1 cellular context compared by ENCODE assay signal in the genomic region with DNA sequence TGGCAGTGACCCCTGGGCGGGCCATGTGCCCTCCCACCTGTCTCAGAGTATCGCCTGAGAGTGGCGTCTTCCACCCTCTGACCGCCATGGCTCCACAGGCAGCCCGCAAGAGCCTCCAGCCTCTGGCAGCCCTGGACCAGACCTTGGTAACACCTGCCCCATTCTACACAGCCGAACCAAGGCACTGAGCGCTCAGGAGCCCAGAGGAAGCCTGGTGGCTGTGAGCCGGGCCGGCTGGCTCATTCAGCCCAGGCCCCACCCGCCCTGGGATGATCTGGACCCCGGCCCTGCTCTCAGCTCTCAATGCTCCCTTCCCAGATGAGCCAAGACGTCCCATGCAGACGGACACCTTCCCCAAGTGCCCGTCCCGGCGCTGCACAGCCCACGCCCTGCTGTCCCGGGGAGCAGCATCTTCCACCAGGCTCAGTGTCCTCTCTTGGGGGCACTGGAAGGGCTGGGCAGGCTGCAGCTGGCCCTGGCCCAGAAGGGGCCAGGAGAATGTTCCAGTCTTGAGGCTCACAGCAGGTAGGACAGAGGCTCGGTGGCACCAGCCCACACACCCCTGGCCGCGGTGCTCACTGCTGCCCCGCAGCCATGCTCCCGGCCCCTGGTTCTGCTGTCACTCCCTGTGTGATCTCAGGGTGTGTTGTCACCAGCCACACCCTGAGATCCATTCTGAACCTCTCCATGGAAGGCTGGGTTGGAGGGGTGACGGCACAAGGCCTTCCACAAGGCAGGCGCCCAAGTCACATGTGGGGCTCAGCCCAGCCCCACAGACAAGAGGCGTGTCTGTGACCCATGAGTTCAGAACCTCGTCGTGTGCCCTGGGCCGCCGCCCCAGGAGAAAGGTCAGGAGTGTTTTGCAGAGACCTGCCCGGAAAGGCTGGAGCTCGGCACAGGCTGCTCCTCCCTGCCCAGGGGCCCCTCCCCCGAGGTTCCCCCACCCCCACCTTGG.
TF ChIP-seq lines count a peak whose summit lies in the region.

No MANE protein-coding gene starts in this region.

TF ChIP-seq in H1, 55 proteins besides CTCF, POLR2A, EP300 and RAD21:
- TF ChIP-seq JUND (IDR thresholded peaks at IDR 0.05; ENCODE audit: low read length) = no peak
- no peak for TF ChIP-seq KDM4A (IDR thresholded peaks at IDR 0.05; ENCODE audit: low read depth, low read length, severe bottlenecking)
- TF ChIP-seq, protein P1, sequence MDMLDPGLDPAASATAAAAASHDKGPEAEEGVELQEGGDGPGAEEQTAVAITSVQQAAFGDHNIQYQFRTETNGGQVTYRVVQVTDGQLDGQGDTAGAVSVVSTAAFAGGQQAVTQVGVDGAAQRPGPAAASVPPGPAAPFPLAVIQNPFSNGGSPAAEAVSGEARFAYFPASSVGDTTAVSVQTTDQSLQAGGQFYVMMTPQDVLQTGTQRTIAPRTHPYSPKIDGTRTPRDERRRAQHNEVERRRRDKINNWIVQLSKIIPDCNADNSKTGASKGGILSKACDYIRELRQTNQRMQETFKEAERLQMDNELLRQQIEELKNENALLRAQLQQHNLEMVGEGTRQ (IDR thresholded peaks at IDR 0.05; ENCODE audit: low read length) = no peak
- no peak for TF ChIP-seq SP2 (IDR thresholded peaks at IDR 0.05; ENCODE audit: low read length)
- TF ChIP-seq TAF7 (optimal IDR thresholded peaks at IDR 0.05; ENCODE audit: borderline replicate concordance, low read depth, low read length) = no peak
- no peak for TF ChIP-seq RNF2 (IDR thresholded peaks at IDR 0.05; ENCODE audit: borderline replicate concordance, low read depth, low read length, missing control alignments, poor library complexity, severe bottlenecking)
- no peak for TF ChIP-seq CTBP2 (IDR thresholded peaks at IDR 0.05; ENCODE audit: borderline replicate concordance, insufficient read depth, insufficient read length, low read length)
- TF ChIP-seq FOSL1 (IDR thresholded peaks at IDR 0.05; ENCODE audit: insufficient read depth, low read depth, low read length) = no peak
- TF ChIP-seq GTF2F1 (IDR thresholded peaks at IDR 0.05; ENCODE audit: borderline replicate concordance, low read depth, low read length) = no peak
- no peak for TF ChIP-seq KDM1A (IDR thresholded peaks at IDR 0.05; ENCODE audit: borderline replicate concordance, low read length)
- TF ChIP-seq BCL11A (IDR thresholded peaks at IDR 0.05; ENCODE audit: low read depth in 2 of 2, low read length in 2 of 2) = no peak
- TF ChIP-seq RXRA (IDR thresholded peaks at IDR 0.05; ENCODE audit: insufficient read depth, low read depth, low read length) = no peak
- TF ChIP-seq SUZ12 (IDR thresholded peaks at IDR 0.05; ENCODE audit: low read length) = no peak
- no peak for TF ChIP-seq CHD7 (IDR thresholded peaks at IDR 0.05; ENCODE audit: insufficient replicate concordance, low read length)
- no peak for TF ChIP-seq HDAC6 (IDR thresholded peaks at IDR 0.05; ENCODE audit: low read depth, low read length)
- TF ChIP-seq SIRT6 (IDR thresholded peaks at IDR 0.05; ENCODE audit: low read length) = no peak
